8 cellular contexts compared by ENCODE assay signal in genomic region chr1:89822109-89822962, GRCh38. TPM values are rescaled to one million over a fixed set of nuclear protein-coding genes. Genes with fewer than 3 reads are reported as not detected.
DNase-seq lines count a peak whose midpoint lies in the region; ATAC-seq and TF ChIP-seq lines count a peak whose summit lies in the region.

No MANE protein-coding gene starts in this region.

- no peak overlapping the region for H4K8ac ChIP-seq in mesenchymal stem cell (ENCODE audit: low read length)

- no peaks in the 10 kb centered on the region for H3K9me2 ChIP-seq in Loucy (replicated peaks; ENCODE audit: low read depth, low read length)

- H3K36me3 ChIP-seq in Loucy (ENCODE audit: insufficient read depth, low read length) (no peaks in the 10 kb centered on the region), mesenchymal stem cell (ENCODE audit: control insufficient read depth in 1 of 2, insufficient read depth in 2 of 2, low read depth in 1 of 2, low read length in 2 of 2) (no peaks in the 10 kb centered on the region)

- H3K27ac Mint-ChIP-seq in brain: peak overlapping the region; percentile 73 to 95 (median 93)

- peaks cover 0 to 6% (median 0%) of the 10 kb centered on the region in 5 experiments for H3K9me3 Mint-ChIP-seq in brain

- peak overlapping the region; percentile 86 for H3K9ac ChIP-seq in Loucy (ENCODE audit: low read depth, low read length, poor library complexity, severe bottlenecking)
- H3K9ac ChIP-seq in mesenchymal stem cell (ENCODE audit: low read length): peak overlapping the region; percentile 68

- H3K4me2 ChIP-seq in Loucy (ENCODE audit: low read depth, low read length, poor library complexity, severe bottlenecking): peak overlapping the region; percentile 93
- H3K4me2 ChIP-seq in mesenchymal stem cell (ENCODE audit: low read length, poor library complexity, severe bottlenecking): peak overlapping the region; percentile 60

- peaks cover 62% of the 10 kb centered on the region for H3K4me1 Mint-ChIP-seq in brain

- H2BK15ac ChIP-seq in mesenchymal stem cell (ENCODE audit: low read depth, poor library complexity, severe bottlenecking): no peak overlapping the region

- H3K27me3 Mint-ChIP-seq in brain: peaks cover 15% of the 10 kb centered on the region

- ATAC-seq in GM19324 (IDR thresholded peaks at IDR 0.05; ENCODE audit: low FRiP score, unreplicated experiment) (no peak), sciatic nerve (no peak), esophagus mucosa (no peak)

- no peak for TF ChIP-seq CTCF in Loucy (conservative IDR thresholded peaks at IDR 0.05; ENCODE audit: low read length)
- no peak for TF ChIP-seq CTCF in brain (conservative IDR thresholded peaks at IDR 0.05)

- DNase-seq in DMS53 (lab: John Stamatoyannopoulos, UW) (peak; percentile 64), mesenchymal stem cell (no peak), sciatic nerve (ENCODE audit: low spot score) (no peak), GM19240 (ENCODE audit: insufficient read length, low spot score) (no peak)

- peak overlapping the region in 1 of 2 experiments; percentile 87 for H3K14ac ChIP-seq in mesenchymal stem cell (ENCODE audit: low read length in 2 of 2)

- H3K4ac ChIP-seq in mesenchymal stem cell (ENCODE audit: low read depth in 1 of 2, low read length in 2 of 2): peak overlapping the region in 1 of 2 experiments; percentile 79

- H2BK5ac ChIP-seq in mesenchymal stem cell (ENCODE audit: low read depth, low read length, poor library complexity, severe bottlenecking): no peak overlapping the region

- H2BK120ac ChIP-seq in mesenchymal stem cell (ENCODE audit: low read depth, low read length): no peak overlapping the region

- WGBS in mesenchymal stem cell: 61% methylated on average over 17 of the region's 17 CpGs

- no peak overlapping the region for H3K23ac ChIP-seq in mesenchymal stem cell (ENCODE audit: low read length in 2 of 2)

- intact Hi-C loops in sciatic nerve (cut with DNase I): no loop called here

- H3K27me3 ChIP-seq in Loucy (ENCODE audit: insufficient read depth, low read length, poor library complexity, severe bottlenecking) (no peaks in the 10 kb centered on the region), mesenchymal stem cell (ENCODE audit: control insufficient read depth in 1 of 2, insufficient read depth in 1 of 2, low read length in 2 of 2) (peaks cover 0 to 21% of the 10 kb centered on the region in 2 experiments)

- no peak overlapping the region for H3K27ac ChIP-seq in mesenchymal stem cell (ENCODE audit: low read length, poor library complexity, severe bottlenecking)

- peaks cover 49% of the 10 kb centered on the region for H4K20me1 ChIP-seq in Loucy (ENCODE audit: insufficient read depth, low read length, poor library complexity, severe bottlenecking)

- peak overlapping the region in 1 of 2 experiments; percentile 44 for H3K18ac ChIP-seq in mesenchymal stem cell (ENCODE audit: low read depth in 1 of 2, low read length in 2 of 2)

- H3K4me3 Mint-ChIP-seq in brain: peak overlapping the region; percentile 90 to 95 (median 93)

- peak overlapping the region in 1 of 2 experiments; percentile 73 for H2BK12ac ChIP-seq in mesenchymal stem cell (ENCODE audit: low read length in 2 of 2)

- peaks cover 55% of the 10 kb centered on the region for H3K4me1 ChIP-seq in Loucy (ENCODE audit: insufficient read depth, low read length, poor library complexity, severe bottlenecking)
- H3K4me1 ChIP-seq in mesenchymal stem cell (ENCODE audit: control insufficient read depth, insufficient read depth, low read depth, low read length): peaks cover 11% of the 10 kb centered on the region

- H3K9me3 ChIP-seq in Loucy (ENCODE audit: insufficient read depth, low read depth, low read length) (no peaks in the 10 kb centered on the region), mesenchymal stem cell (ENCODE audit: control insufficient read depth, low read length) (no peaks in the 10 kb centered on the region)

- peaks cover 81% of the 10 kb centered on the region for H3K79me2 ChIP-seq in Loucy (ENCODE audit: insufficient read depth, low read length)

- H3K79me1 ChIP-seq in mesenchymal stem cell (replicated peaks; ENCODE audit: low read length, poor library complexity, severe bottlenecking): peaks cover 9% of the 10 kb centered on the region

- H2AK5ac ChIP-seq in mesenchymal stem cell (ENCODE audit: low read length, severe bottlenecking): no peak overlapping the region

- H3K4me3 ChIP-seq in Loucy (ENCODE audit: low read length, poor library complexity, severe bottlenecking) (peak overlapping the region; percentile 83), mesenchymal stem cell (ENCODE audit: insufficient read depth in 1 of 2, low read depth in 1 of 2, low read length in 2 of 2) (peak overlapping the region; percentile 83 to 96)

- peaks cover 31% of the 10 kb centered on the region for H3K36me3 Mint-ChIP-seq in brain

- no peak overlapping the region for H4K91ac ChIP-seq in mesenchymal stem cell (ENCODE audit: low read length)

- H2AFZ ChIP-seq in Loucy (ENCODE audit: low read length): peak overlapping the region; percentile 95
- H2AFZ ChIP-seq in mesenchymal stem cell (ENCODE audit: low read depth, low read length): no peak overlapping the region

- H3F3A ChIP-seq in Loucy (ENCODE audit: low read depth): no peaks in the 10 kb centered on the region

RNA-seq across cellular contexts. Expression of gene LRRC8D, which starts 1.5 kb away (rescaled TPM):
- polyA plus RNA-seq in brain (ENCODE audit: insufficient read depth, low read depth, low replicate concordance): 41.7 TPM
- polyA plus RNA-seq in mesenchymal stem cell (2013, experiment 1 of 2): 28.0 TPM
- 28.7 TPM for polyA plus RNA-seq in mesenchymal stem cell (2013, experiment 2 of 2)
- total RNA-seq in sciatic nerve: 24.2 TPM
- 15.1 TPM for total RNA-seq in esophagus mucosa
